Comparison of ENCODE assay signal across 1 cellular context in genomic region chrX:154371771-154372300, GRCh38.
TF ChIP-seq lines count a peak whose summit lies in the region.

No MANE protein-coding gene starts in this region.

TF ChIP-seq in GM23338, 12 proteins besides CTCF, POLR2A, EP300 and RAD21 (continued from another document):
- no peak for TF ChIP-seq REST (IDR thresholded peaks at IDR 0.05; ENCODE audit: unreplicated experiment)
- no peak for TF ChIP-seq ZNF462 (CRISPR knock-in tag; IDR thresholded peaks at IDR 0.05)
- TF ChIP-seq EZH2phosphoT487 (IDR thresholded peaks at IDR 0.05; ENCODE audit: unreplicated experiment), result no peak
- no peak for TF ChIP-seq ZNF331 (CRISPR knock-in tag; IDR thresholded peaks at IDR 0.05; ENCODE audit: low read depth)
- TF ChIP-seq EZH2 (IDR thresholded peaks at IDR 0.05; ENCODE audit: low read depth, unreplicated experiment), result no peak
- TF ChIP-seq POLR2AphosphoS5 (IDR thresholded peaks at IDR 0.05; ENCODE audit: low read depth), result no peak
- TF ChIP-seq CREB1 (CRISPR knock-in tag; IDR thresholded peaks at IDR 0.05; ENCODE audit: low read depth), result no peak
- TF ChIP-seq ZNF114 (CRISPR knock-in tag; IDR thresholded peaks at IDR 0.05), result no peak
- no peak for TF ChIP-seq NANOG (IDR thresholded peaks at IDR 0.05; ENCODE audit: borderline replicate concordance)
- TF ChIP-seq STAT1 (IDR thresholded peaks at IDR 0.05; ENCODE audit: unreplicated experiment), result no peak
- TF ChIP-seq JUNB (IDR thresholded peaks at IDR 0.05; ENCODE audit: unreplicated experiment), result no peak
